In genomic region chr19:49119411-49120324, GRCh38 we compare ENCODE assay signal across 8 cellular contexts. TPM values are rescaled to one million over a fixed set of nuclear protein-coding genes. Genes with fewer than 3 reads are reported as not detected.
DNase-seq lines count a peak whose midpoint lies in the region; ATAC-seq and TF ChIP-seq lines count a peak whose summit lies in the region.

PPFIA3 (plus strand) TSS chr19:49119544; CDS start chr19:49127874, 8,330 bp downstream.

- peak; percentile 58 for DNase-seq in Caki2 (ENCODE audit: low read depth)
- no peak for DNase-seq in LNCaP clone FGC (ENCODE audit: low read depth)
- no peak for DNase-seq in activated naive CD8-positive, alpha-beta T cell treated with anti-CD3 and anti-CD28 coated beads, Interleukin-2, amount 10 ng/mL, durations not matched to agents 7 days and 5 days
- DNase-seq in Right ventricle myocardium inferior (ENCODE audit: missing footprints) = peak; percentile 84
- DNase-seq in nucleus accumbens (lab: John Stamatoyannopoulos, UW) = peak in 36 of 56 donors; percentile 12 to 65 (median 30)
- DNase-seq in Kasumi-1 (lab: John Stamatoyannopoulos, UW) = no peak
- DNase-seq in activated CD4-positive, CD25-positive, alpha-beta regulatory T cell (lab: John Stamatoyannopoulos, UW) = no peak
- DNase-seq in SIG-M5 treated with dmso at 0.1 percent for 504 hours (lab: John Stamatoyannopoulos, UW; ENCODE audit: unreplicated experiment) = no peak

- POLR2A ChIA-PET in activated naive CD8-positive, alpha-beta T cell treated with anti-CD3 and anti-CD28 coated beads, Interleukin-2, amount 10 ng/mL, durations not matched to agents 7 days and 5 days (lab: Charles Lee) = interaction anchor here (0.6 kb wide), 1 partner anchor 1646 kb away, joined by 3 read pairs; no protein-coding TSS in a partner anchor

- H3K27ac Mint-ChIP-seq in activated naive CD8-positive, alpha-beta T cell treated with anti-CD3 and anti-CD28 coated beads, Interleukin-2, amount 10 ng/mL, durations not matched to agents 7 days and 5 days = peak within 1 kb of the TSS; percentile 87

- in situ Hi-C loops in Caki2 (cut with HindIII; ENCODE audit: low pct_unique_long_range_greater_than_20kb, low sequenced_read_pairs) = no loop called here

- intact Hi-C loops in Right ventricle myocardium inferior (cut with DNase I) = loop anchor here (2.0 kb wide), 1 partner anchor 29 kb away; no protein-coding TSS in a partner anchor

- no peaks in the 10 kb centered on the region for H3K9me3 Mint-ChIP-seq in activated naive CD8-positive, alpha-beta T cell treated with anti-CD3 and anti-CD28 coated beads, Interleukin-2, amount 10 ng/mL, durations not matched to agents 7 days and 5 days

- no peak for ATAC-seq in activated naive CD8-positive, alpha-beta T cell treated with anti-CD3 and anti-CD28 coated beads, Interleukin-2, amount 10 ng/mL, durations not matched to agents 7 days and 5 days (ENCODE audit: low read depth)
- ATAC-seq in Right ventricle myocardium inferior = peak; percentile 61

- H3K4me3 ChIP-seq in LNCaP clone FGC (ENCODE audit: low read depth, low read length) = peak within 1 kb of the TSS; percentile 54

- peaks cover 4% of the 10 kb centered on the region for H3K36me3 Mint-ChIP-seq in activated naive CD8-positive, alpha-beta T cell treated with anti-CD3 and anti-CD28 coated beads, Interleukin-2, amount 10 ng/mL, durations not matched to agents 7 days and 5 days

- no peak for TF ChIP-seq CTCF in LNCaP clone FGC (IDR thresholded peaks at IDR 0.05; ENCODE audit: control insufficient read depth, extremely low read depth, insufficient read depth)

- H3K4me3 Mint-ChIP-seq in activated naive CD8-positive, alpha-beta T cell treated with anti-CD3 and anti-CD28 coated beads, Interleukin-2, amount 10 ng/mL, durations not matched to agents 7 days and 5 days = peak within 1 kb of the TSS; percentile 86

- peaks cover 14% of the 10 kb centered on the region for H3K4me1 Mint-ChIP-seq in activated naive CD8-positive, alpha-beta T cell treated with anti-CD3 and anti-CD28 coated beads, Interleukin-2, amount 10 ng/mL, durations not matched to agents 7 days and 5 days

- H3K27me3 Mint-ChIP-seq in activated naive CD8-positive, alpha-beta T cell treated with anti-CD3 and anti-CD28 coated beads, Interleukin-2, amount 10 ng/mL, durations not matched to agents 7 days and 5 days = peaks cover 22% of the 10 kb centered on the region

RNA-seq across cellular contexts. Expression of gene PPFIA3, which starts in this region (rescaled TPM):
- total RNA-seq in Caki2 (2014; rRNA removed; shearing (Covaris generic); ENCODE audit: low replicate concordance) = 26.8 and 39.1 TPM in 2 replicates
- 1 to 10 TPM; 3.6 to 4.6 TPM for total RNA-seq in activated naive CD8-positive, alpha-beta T cell treated with anti-CD3 and anti-CD28 coated beads, Interleukin-2, amount 10 ng/mL, durations not matched to agents 7 days and 5 days
- total RNA-seq in Right ventricle myocardium inferior = 4.1 TPM

Comparison
In these comparisons a context has a peak if more than half of its experiments do, and no peak if none do; other contexts are left out.
1. DNase-seq: peak in Caki2 (single experiment), Right ventricle myocardium inferior (single experiment) and nucleus accumbens (36 of 56); none in LNCaP clone FGC (single experiment), activated naive CD8-positive, alpha-beta T cell treated with anti-CD3 and anti-CD28 coated beads, Interleukin-2, amount 10 ng/mL, durations not matched to agents 7 days and 5 days (single experiment), Kasumi-1 (0 of 2), activated CD4-positive, CD25-positive, alpha-beta regulatory T cell (0 of 4) and SIG-M5 treated with dmso at 0.1 percent for 504 hours (single experiment).